In genomic region chr3:8550619-8551018, GRCh38 we compare ENCODE assay signal across 26 cellular contexts. TPM values are rescaled to one million over a fixed set of nuclear protein-coding genes. Genes with fewer than 3 reads are reported as not detected.
DNase-seq lines count a peak whose midpoint lies in the region; ATAC-seq and TF ChIP-seq lines count a peak whose summit lies in the region.
"Had no signal": no experiment of that assay in that cellular context is flagged by ENCODE, and none has a peak within 500 bp of the region (broad histone marks: within the 10 kb centered on the region; RNA-seq: fewer than 3 reads in every experiment).

No MANE protein-coding gene starts in this region.

- H3K36me3 ChIP-seq in adipocyte (ENCODE audit: control insufficient read depth, insufficient read depth, low read length, severe bottlenecking) (peaks cover 76% of the 10 kb centered on the region), heart right ventricle (peaks cover 0 to 96% (median 18%) of the 10 kb centered on the region in 9 donors), testis (ENCODE audit: low read depth, missing control alignments) (no peaks in the 10 kb centered on the region)

- H3K27me3 ChIP-seq in adipocyte (replicated peaks; ENCODE audit: control insufficient read depth, insufficient read depth, low read length), result no peaks in the 10 kb centered on the region
- no peaks in the 10 kb centered on the region for H3K27me3 ChIP-seq in heart right ventricle
- no peaks in the 10 kb centered on the region for H3K27me3 ChIP-seq in testis
- H3K27me3 ChIP-seq: dorsolateral prefrontal cortex had no signal

- no peak for TF ChIP-seq CTCF in heart right ventricle (IDR thresholded peaks at IDR 0.05)
- no peak for TF ChIP-seq CTCF in nephron (IDR thresholded peaks at IDR 0.05; ENCODE audit: unreplicated experiment in 3 of 3)
- TF ChIP-seq CTCF in testis (IDR thresholded peaks at IDR 0.05), result no peak

- ATAC-seq in heart right ventricle, result peak in 6 of 8 donors; percentile 10 to 65 (median 27)
- ATAC-seq in GM21528 (IDR thresholded peaks at IDR 0.05; ENCODE audit: low FRiP score, unreplicated experiment), result no peak
- no peak for ATAC-seq in GM21447 (IDR thresholded peaks at IDR 0.05; ENCODE audit: unreplicated experiment)
- ATAC-seq: A549; CD8-positive, alpha-beta T cell; GM12878 had no signal

- WGBS in heart right ventricle, 2 donors, result 66 to 67% methylated on average over 6 of the region's 6 CpGs
- 56 to 65% methylated on average over 6 of the region's 6 CpGs for WGBS in testis, 2 donors

- H3K27ac ChIP-seq in heart right ventricle (peak overlapping the region in 7 of 10 donors; percentile 1 to 46 (median 28)), testis (peak overlapping the region in 1 of 2 donors; percentile 57)
- H3K27ac ChIP-seq: A549, dorsolateral prefrontal cortex had no signal

- DNase-seq in adipocyte (ENCODE audit: low read depth) (no peak), heart right ventricle (peak in 1 of 2 donors; percentile 47), testis (peak; percentile 22), HCEC 1CT (no peak), COLO668 (lab: John Stamatoyannopoulos, UW; ENCODE audit: unreplicated experiment) (no peak)
- DNase-seq: activated CD4-positive, alpha-beta T cell treated with anti-CD3 and anti-CD28 coated beads for 4 hours; activated effector memory CD4-positive, alpha-beta T cell treated with Interleukin-2 at 50 U/mL for 16 hours; activated T-cell treated with anti-CD3 and anti-CD28 coated beads for 4 hours; CD8-positive, alpha-beta T cell; DMS 273 treated with DMSO at 0.1 percent for 48 hours; dorsolateral prefrontal cortex; EL; H7; kidney; mammary epithelial cell; NCI-H2029; NCI-H526; SHP77 treated with DMSO at 0.1 percent for 48 hours had no signal

- H3K36me3 Mint-ChIP-seq in nephron (ENCODE audit: low read depth), result peaks cover 27% of the 10 kb centered on the region
- H3K36me3 Mint-ChIP-seq: activated naive CD8-positive, alpha-beta T cell; CD8-positive, alpha-beta T cell had no signal

- H3K4me3 ChIP-seq in adipocyte (ENCODE audit: low read length) (no peak overlapping the region), heart right ventricle (no peak overlapping the region), testis (no peak overlapping the region)
- H3K4me3 ChIP-seq: A549, dorsolateral prefrontal cortex, GM12878 had no signal

- H3K9me3 Mint-ChIP-seq in nephron, result no peaks in the 10 kb centered on the region
- H3K9me3 Mint-ChIP-seq: CD8-positive, alpha-beta T cell; T-helper 2 cell treated with Interferon-gamma antibody and Interleukin-4, amounts not matched to agents 5 μg/mL and 100 μg/mL, for 36 hours had no signal

- H3K9me3 ChIP-seq in adipocyte (ENCODE audit: control insufficient read depth, low read length), result no peaks in the 10 kb centered on the region
- no peaks in the 10 kb centered on the region for H3K9me3 ChIP-seq in heart right ventricle
- no peaks in the 10 kb centered on the region for H3K9me3 ChIP-seq in testis
- H3K9me3 ChIP-seq: A549 had no signal

- intact Hi-C loops in heart right ventricle (cut with DNase I), result no loop called here
- intact Hi-C loops in testis (cut with DNase I; ENCODE audit: low total_unique reads), result no loop called here

- peak overlapping the region; percentile 34 to 56 (median 44) for H3K27ac Mint-ChIP-seq in nephron
- H3K27ac Mint-ChIP-seq: activated naive CD8-positive, alpha-beta T cell; B cell; CD8-positive, alpha-beta T cell; T-helper 2 cell treated with Interferon-gamma antibody and Interleukin-4, amounts not matched to agents 5 μg/mL and 100 μg/mL, for 36 hours had no signal

- no peak overlapping the region for H3K4me3 Mint-ChIP-seq in nephron
- H3K4me3 Mint-ChIP-seq: activated naive CD8-positive, alpha-beta T cell; B cell; CD8-positive, alpha-beta T cell; T-helper 2 cell treated with Interferon-gamma antibody and Interleukin-4, amounts not matched to agents 5 μg/mL and 100 μg/mL, for 36 hours had no signal

- H3K4me1 ChIP-seq in adipocyte (ENCODE audit: control insufficient read depth, insufficient read depth, low read length) (peaks cover 46% of the 10 kb centered on the region), heart right ventricle (peaks cover 10 to 69% (median 41%) of the 10 kb centered on the region in 9 donors), testis (peaks cover 15% of the 10 kb centered on the region)
- H3K4me1 ChIP-seq: A549 had no signal

- H3K27me3 Mint-ChIP-seq in nephron (ENCODE audit: low read depth), result no peaks in the 10 kb centered on the region
- H3K27me3 Mint-ChIP-seq: activated naive CD8-positive, alpha-beta T cell; B cell had no signal

- H3K4me1 Mint-ChIP-seq in nephron, result peaks cover 33% of the 10 kb centered on the region
- H3K4me1 Mint-ChIP-seq: B cell had no signal

- H3K9ac ChIP-seq in adipocyte (ENCODE audit: low read length), result peak overlapping the region; percentile 71

- no peak for TF ChIP-seq POLR2A in testis (IDR thresholded peaks at IDR 0.05)

RNA-seq across cellular contexts. Expression of gene LMCD1, which starts 49.0 kb away (rescaled TPM):
- total RNA-seq in heart right ventricle, result 10 to 100 TPM; 28.2 to 75.7 (median 45.7) TPM
- 100 to 1,000 TPM in 1 of 2 donors, 10 to 100 TPM in 1; 18.6 to 459 TPM for polyA plus RNA-seq in heart right ventricle
- total RNA-seq in testis, result 100 to 1,000 TPM in 1 of 2 donors, 10 to 100 TPM in 1; 47.9 to 103 TPM
- 53.3 TPM for polyA plus RNA-seq in testis (ENCODE audit: insufficient read depth, low read depth, low replicate concordance)

Comparison
In these comparisons a context has a peak if more than half of its experiments do, and no peak if none do; other contexts are left out.
1. ATAC-seq: peak in heart right ventricle (6 of 8); none in GM21528 (single experiment) and GM21447 (single experiment).